In the genomic region with DNA sequence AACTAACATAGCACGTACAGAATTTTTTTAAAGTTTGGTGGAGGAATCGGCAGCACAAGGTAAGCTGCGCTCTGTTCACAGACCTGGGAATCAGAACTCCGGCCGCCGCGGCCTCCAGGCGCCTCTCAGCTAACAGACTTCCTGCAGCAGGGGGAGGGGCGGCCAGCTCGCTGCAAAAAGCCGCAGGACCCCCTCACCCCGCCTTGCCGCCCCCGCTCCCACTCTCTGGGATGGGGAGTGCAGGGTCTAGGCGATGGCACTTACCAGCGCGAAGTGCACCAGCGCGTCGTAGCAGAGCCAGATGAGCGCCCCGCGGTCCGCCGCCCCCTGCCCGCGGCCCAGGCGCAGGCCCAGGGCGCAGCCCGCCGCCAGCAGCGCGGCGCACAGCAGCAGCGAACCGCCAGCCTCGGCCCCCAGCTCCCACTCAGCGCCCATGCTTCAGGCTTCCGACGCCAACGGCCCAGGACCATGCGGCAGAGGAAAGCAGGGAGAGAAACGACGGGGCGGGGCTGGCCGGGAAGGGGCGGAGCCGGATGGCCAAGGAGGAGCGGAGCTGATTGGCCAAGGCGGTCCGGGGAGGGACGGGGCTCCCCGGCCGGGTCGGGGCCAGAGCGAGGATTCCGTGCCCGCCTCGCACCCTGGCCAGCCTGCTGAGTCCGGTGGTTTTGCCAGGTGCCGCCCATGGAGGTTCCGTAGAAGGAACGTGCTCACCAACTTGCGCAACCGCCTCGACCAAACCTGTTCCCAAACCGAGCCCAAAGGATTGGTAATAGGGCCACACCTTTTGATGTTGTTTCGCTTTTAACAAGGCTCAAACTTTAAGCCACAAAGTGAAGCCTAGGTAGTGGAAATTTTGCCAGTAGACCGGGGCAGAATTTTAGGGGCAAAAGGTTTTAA, we compare ENCODE assay signal across 1 cellular context.
A peak's percentile ranks its signal among the peaks of the same experiment; 100 is the strongest.
TF ChIP-seq lines count a peak whose summit lies in the region.

A gene (minus strand): TSS at position 497 of the 897 bp plus-strand sequence. CDS start 62 bp downstream, at position 435.

TF ChIP-seq in WTC11, 78 proteins besides CTCF, POLR2A, EP300 and RAD21 (continued from another document and continues in another):
- TF ChIP-seq, protein P1, sequence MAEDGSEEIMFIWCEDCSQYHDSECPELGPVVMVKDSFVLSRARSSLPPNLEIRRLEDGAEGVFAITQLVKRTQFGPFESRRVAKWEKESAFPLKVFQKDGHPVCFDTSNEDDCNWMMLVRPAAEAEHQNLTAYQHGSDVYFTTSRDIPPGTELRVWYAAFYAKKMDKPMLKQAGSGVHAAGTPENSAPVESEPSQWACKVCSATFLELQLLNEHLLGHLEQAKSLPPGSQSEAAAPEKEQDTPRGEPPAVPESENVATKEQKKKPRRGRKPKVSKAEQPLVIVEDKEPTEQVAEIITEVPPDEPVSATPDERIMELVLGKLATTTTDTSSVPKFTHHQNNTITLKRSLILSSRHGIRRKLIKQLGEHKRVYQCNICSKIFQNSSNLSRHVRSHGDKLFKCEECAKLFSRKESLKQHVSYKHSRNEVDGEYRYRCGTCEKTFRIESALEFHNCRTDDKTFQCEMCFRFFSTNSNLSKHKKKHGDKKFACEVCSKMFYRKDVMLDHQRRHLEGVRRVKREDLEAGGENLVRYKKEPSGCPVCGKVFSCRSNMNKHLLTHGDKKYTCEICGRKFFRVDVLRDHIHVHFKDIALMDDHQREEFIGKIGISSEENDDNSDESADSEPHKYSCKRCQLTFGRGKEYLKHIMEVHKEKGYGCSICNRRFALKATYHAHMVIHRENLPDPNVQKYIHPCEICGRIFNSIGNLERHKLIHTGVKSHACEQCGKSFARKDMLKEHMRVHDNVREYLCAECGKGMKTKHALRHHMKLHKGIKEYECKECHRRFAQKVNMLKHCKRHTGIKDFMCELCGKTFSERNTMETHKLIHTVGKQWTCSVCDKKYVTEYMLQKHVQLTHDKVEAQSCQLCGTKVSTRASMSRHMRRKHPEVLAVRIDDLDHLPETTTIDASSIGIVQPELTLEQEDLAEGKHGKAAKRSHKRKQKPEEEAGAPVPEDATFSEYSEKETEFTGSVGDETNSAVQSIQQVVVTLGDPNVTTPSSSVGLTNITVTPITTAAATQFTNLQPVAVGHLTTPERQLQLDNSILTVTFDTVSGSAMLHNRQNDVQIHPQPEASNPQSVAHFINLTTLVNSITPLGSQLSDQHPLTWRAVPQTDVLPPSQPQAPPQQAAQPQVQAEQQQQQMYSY (CRISPR knock-in tag; IDR thresholded peaks at IDR 0.05) = no peak
- TF ChIP-seq, protein P2, sequence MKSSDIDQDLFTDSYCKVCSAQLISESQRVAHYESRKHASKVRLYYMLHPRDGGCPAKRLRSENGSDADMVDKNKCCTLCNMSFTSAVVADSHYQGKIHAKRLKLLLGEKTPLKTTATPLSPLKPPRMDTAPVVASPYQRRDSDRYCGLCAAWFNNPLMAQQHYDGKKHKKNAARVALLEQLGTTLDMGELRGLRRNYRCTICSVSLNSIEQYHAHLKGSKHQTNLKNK (CRISPR knock-in tag; IDR thresholded peaks at IDR 0.05) = no peak
- TF ChIP-seq ETV6 (CRISPR knock-in tag; IDR thresholded peaks at IDR 0.05) = peak; percentile 95
- peak; percentile 71 for TF ChIP-seq NFYB (CRISPR knock-in tag; conservative IDR thresholded peaks at IDR 0.05; ENCODE audit: low read depth)
- TF ChIP-seq, protein P3, sequence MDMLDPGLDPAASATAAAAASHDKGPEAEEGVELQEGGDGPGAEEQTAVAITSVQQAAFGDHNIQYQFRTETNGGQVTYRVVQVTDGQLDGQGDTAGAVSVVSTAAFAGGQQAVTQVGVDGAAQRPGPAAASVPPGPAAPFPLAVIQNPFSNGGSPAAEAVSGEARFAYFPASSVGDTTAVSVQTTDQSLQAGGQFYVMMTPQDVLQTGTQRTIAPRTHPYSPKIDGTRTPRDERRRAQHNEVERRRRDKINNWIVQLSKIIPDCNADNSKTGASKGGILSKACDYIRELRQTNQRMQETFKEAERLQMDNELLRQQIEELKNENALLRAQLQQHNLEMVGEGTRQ (CRISPR knock-in tag; IDR thresholded peaks at IDR 0.05) = peak; percentile 57
- TF ChIP-seq TCF7 (CRISPR knock-in tag; IDR thresholded peaks at IDR 0.05; ENCODE audit: low read depth) = peak; percentile 88
- TF ChIP-seq, protein P4, sequence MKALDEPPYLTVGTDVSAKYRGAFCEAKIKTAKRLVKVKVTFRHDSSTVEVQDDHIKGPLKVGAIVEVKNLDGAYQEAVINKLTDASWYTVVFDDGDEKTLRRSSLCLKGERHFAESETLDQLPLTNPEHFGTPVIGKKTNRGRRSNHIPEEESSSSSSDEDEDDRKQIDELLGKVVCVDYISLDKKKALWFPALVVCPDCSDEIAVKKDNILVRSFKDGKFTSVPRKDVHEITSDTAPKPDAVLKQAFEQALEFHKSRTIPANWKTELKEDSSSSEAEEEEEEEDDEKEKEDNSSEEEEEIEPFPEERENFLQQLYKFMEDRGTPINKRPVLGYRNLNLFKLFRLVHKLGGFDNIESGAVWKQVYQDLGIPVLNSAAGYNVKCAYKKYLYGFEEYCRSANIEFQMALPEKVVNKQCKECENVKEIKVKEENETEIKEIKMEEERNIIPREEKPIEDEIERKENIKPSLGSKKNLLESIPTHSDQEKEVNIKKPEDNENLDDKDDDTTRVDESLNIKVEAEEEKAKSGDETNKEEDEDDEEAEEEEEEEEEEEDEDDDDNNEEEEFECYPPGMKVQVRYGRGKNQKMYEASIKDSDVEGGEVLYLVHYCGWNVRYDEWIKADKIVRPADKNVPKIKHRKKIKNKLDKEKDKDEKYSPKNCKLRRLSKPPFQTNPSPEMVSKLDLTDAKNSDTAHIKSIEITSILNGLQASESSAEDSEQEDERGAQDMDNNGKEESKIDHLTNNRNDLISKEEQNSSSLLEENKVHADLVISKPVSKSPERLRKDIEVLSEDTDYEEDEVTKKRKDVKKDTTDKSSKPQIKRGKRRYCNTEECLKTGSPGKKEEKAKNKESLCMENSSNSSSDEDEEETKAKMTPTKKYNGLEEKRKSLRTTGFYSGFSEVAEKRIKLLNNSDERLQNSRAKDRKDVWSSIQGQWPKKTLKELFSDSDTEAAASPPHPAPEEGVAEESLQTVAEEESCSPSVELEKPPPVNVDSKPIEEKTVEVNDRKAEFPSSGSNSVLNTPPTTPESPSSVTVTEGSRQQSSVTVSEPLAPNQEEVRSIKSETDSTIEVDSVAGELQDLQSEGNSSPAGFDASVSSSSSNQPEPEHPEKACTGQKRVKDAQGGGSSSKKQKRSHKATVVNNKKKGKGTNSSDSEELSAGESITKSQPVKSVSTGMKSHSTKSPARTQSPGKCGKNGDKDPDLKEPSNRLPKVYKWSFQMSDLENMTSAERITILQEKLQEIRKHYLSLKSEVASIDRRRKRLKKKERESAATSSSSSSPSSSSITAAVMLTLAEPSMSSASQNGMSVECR (CRISPR knock-in tag; IDR thresholded peaks at IDR 0.05; ENCODE audit: borderline replicate concordance) = peak; percentile 59; the same call in 1 of the 2 replicates
- TF ChIP-seq, protein P5, sequence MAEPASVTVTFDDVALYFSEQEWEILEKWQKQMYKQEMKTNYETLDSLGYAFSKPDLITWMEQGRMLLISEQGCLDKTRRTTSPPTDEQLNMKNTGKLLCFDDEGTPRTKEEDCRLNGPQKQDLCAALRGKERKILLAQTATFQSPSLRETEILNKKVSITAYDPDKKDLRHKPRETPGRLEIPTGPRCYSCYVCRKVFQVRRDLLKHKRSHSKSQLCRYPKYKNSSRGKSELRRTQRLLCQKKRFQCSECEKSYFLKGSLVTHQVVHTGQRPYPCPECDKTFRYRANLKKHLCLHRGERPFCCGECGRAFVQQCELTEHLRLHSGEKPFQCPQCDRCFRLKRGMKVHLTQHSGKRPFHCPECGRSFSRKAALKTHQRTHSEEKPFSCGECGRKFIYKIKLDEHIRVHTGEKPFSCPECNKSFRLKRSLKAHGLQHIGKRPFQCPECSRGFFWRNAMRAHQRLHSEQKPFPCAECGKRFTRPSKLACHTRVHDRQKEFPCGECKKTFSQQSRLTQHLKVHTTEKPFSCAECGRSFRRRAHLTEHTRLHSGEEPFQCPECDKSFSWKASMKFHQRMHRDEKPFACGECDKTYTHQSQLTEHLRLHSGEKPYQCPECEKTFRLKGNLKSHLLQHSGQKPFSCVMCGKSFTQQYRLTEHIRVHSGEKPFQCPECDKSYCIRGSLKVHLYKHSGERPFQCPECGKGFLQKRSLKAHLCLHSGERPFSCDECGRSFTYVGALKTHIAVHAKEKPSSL (CRISPR knock-in tag; conservative IDR thresholded peaks at IDR 0.05) = no peak
- TF ChIP-seq, protein P6, sequence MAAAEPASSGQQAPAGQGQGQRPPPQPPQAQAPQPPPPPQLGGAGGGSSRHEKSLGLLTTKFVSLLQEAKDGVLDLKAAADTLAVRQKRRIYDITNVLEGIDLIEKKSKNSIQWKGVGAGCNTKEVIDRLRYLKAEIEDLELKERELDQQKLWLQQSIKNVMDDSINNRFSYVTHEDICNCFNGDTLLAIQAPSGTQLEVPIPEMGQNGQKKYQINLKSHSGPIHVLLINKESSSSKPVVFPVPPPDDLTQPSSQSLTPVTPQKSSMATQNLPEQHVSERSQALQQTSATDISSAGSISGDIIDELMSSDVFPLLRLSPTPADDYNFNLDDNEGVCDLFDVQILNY (CRISPR knock-in tag; IDR thresholded peaks at IDR 0.05) = peak; percentile 70; the same call in 1 of the 2 replicates
- TF ChIP-seq ZNF219 (CRISPR knock-in tag; IDR thresholded peaks at IDR 0.05; ENCODE audit: borderline replicate concordance) = peak; percentile 77; the same call in 1 of the 2 replicates
- TF ChIP-seq, protein P7, sequence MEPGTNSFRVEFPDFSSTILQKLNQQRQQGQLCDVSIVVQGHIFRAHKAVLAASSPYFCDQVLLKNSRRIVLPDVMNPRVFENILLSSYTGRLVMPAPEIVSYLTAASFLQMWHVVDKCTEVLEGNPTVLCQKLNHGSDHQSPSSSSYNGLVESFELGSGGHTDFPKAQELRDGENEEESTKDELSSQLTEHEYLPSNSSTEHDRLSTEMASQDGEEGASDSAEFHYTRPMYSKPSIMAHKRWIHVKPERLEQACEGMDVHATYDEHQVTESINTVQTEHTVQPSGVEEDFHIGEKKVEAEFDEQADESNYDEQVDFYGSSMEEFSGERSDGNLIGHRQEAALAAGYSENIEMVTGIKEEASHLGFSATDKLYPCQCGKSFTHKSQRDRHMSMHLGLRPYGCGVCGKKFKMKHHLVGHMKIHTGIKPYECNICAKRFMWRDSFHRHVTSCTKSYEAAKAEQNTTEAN (CRISPR knock-in tag; IDR thresholded peaks at IDR 0.05) = peak; percentile 94
- TF ChIP-seq, protein P8, sequence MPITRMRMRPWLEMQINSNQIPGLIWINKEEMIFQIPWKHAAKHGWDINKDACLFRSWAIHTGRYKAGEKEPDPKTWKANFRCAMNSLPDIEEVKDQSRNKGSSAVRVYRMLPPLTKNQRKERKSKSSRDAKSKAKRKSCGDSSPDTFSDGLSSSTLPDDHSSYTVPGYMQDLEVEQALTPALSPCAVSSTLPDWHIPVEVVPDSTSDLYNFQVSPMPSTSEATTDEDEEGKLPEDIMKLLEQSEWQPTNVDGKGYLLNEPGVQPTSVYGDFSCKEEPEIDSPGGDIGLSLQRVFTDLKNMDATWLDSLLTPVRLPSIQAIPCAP (CRISPR knock-in tag; IDR thresholded peaks at IDR 0.05) = no peak
- TF ChIP-seq HMGA2 (CRISPR knock-in tag; IDR thresholded peaks at IDR 0.05) = no peak
- TF ChIP-seq, protein P9, sequence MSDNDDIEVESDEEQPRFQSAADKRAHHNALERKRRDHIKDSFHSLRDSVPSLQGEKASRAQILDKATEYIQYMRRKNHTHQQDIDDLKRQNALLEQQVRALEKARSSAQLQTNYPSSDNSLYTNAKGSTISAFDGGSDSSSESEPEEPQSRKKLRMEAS (CRISPR knock-in tag; IDR thresholded peaks at IDR 0.05) = peak; percentile 97
- peak; percentile 62 for TF ChIP-seq RELA (CRISPR knock-in tag; IDR thresholded peaks at IDR 0.05; ENCODE audit: borderline replicate concordance)
- peak; percentile 94 for TF ChIP-seq TEAD1 (CRISPR knock-in tag; IDR thresholded peaks at IDR 0.05)
- TF ChIP-seq, protein P10, sequence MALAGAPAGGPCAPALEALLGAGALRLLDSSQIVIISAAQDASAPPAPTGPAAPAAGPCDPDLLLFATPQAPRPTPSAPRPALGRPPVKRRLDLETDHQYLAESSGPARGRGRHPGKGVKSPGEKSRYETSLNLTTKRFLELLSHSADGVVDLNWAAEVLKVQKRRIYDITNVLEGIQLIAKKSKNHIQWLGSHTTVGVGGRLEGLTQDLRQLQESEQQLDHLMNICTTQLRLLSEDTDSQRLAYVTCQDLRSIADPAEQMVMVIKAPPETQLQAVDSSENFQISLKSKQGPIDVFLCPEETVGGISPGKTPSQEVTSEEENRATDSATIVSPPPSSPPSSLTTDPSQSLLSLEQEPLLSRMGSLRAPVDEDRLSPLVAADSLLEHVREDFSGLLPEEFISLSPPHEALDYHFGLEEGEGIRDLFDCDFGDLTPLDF (CRISPR knock-in tag; IDR thresholded peaks at IDR 0.05) = no peak
- TF ChIP-seq, protein P11, sequence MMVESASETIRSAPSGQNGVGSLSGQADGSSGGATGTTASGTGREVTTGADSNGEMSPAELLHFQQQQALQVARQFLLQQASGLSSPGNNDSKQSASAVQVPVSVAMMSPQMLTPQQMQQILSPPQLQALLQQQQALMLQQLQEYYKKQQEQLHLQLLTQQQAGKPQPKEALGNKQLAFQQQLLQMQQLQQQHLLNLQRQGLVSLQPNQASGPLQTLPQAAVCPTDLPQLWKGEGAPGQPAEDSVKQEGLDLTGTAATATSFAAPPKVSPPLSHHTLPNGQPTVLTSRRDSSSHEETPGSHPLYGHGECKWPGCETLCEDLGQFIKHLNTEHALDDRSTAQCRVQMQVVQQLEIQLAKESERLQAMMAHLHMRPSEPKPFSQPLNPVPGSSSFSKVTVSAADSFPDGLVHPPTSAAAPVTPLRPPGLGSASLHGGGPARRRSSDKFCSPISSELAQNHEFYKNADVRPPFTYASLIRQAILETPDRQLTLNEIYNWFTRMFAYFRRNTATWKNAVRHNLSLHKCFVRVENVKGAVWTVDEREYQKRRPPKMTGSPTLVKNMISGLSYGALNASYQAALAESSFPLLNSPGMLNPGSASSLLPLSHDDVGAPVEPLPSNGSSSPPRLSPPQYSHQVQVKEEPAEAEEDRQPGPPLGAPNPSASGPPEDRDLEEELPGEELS (CRISPR knock-in tag; IDR thresholded peaks at IDR 0.05) = peak; percentile 96
- 0 out of 2 replicates have a peak, but pooled peaks have one; percentile 9 for TF ChIP-seq SMAD4 (CRISPR knock-in tag; IDR thresholded peaks at IDR 0.05)
- TF ChIP-seq KAT7 (CRISPR knock-in tag; IDR thresholded peaks at IDR 0.05; ENCODE audit: borderline replicate concordance) = peak; percentile 91; the same call in 1 of the 2 replicates
- TF ChIP-seq NFE2L1 (CRISPR knock-in tag; IDR thresholded peaks at IDR 0.05) = peak; percentile 94
- peak; percentile 66; the same call in 1 of the 2 replicates for TF ChIP-seq ESRRA (CRISPR knock-in tag; IDR thresholded peaks at IDR 0.05; ENCODE audit: borderline replicate concordance)
- no peak for TF ChIP-seq EMX1 (CRISPR knock-in tag; IDR thresholded peaks at IDR 0.05)
- no peak for TF ChIP-seq ZNF396 (CRISPR knock-in tag; IDR thresholded peaks at IDR 0.05; ENCODE audit: borderline replicate concordance)
- TF ChIP-seq, protein P12, sequence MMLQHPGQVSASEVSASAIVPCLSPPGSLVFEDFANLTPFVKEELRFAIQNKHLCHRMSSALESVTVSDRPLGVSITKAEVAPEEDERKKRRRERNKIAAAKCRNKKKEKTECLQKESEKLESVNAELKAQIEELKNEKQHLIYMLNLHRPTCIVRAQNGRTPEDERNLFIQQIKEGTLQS (CRISPR knock-in tag; conservative IDR thresholded peaks at IDR 0.05) = no peak
- TF ChIP-seq FOXJ3 (CRISPR knock-in tag; IDR thresholded peaks at IDR 0.05; ENCODE audit: borderline replicate concordance) = peak; percentile 68; the same call in 1 of the 2 replicates
- no peak for TF ChIP-seq ZNF263 (CRISPR knock-in tag; IDR thresholded peaks at IDR 0.05; ENCODE audit: low read depth)
- peak; percentile 92; the same call in 1 of the 2 replicates for TF ChIP-seq IRF2 (CRISPR knock-in tag; IDR thresholded peaks at IDR 0.05; ENCODE audit: borderline replicate concordance, low read depth)
- TF ChIP-seq NFATC4 (CRISPR knock-in tag; IDR thresholded peaks at IDR 0.05) = no peak
- TF ChIP-seq FOXP1 (CRISPR knock-in tag; IDR thresholded peaks at IDR 0.05; ENCODE audit: borderline replicate concordance) = peak; percentile 99
- peak; percentile 98 for TF ChIP-seq SP1 (CRISPR knock-in tag; conservative IDR thresholded peaks at IDR 0.05)
- peak; percentile 98 for TF ChIP-seq CBFB (CRISPR knock-in tag; IDR thresholded peaks at IDR 0.05; ENCODE audit: low read depth)
- peak; percentile 96 for TF ChIP-seq TP53 (CRISPR knock-in tag; IDR thresholded peaks at IDR 0.05)
